In the genomic region with DNA sequence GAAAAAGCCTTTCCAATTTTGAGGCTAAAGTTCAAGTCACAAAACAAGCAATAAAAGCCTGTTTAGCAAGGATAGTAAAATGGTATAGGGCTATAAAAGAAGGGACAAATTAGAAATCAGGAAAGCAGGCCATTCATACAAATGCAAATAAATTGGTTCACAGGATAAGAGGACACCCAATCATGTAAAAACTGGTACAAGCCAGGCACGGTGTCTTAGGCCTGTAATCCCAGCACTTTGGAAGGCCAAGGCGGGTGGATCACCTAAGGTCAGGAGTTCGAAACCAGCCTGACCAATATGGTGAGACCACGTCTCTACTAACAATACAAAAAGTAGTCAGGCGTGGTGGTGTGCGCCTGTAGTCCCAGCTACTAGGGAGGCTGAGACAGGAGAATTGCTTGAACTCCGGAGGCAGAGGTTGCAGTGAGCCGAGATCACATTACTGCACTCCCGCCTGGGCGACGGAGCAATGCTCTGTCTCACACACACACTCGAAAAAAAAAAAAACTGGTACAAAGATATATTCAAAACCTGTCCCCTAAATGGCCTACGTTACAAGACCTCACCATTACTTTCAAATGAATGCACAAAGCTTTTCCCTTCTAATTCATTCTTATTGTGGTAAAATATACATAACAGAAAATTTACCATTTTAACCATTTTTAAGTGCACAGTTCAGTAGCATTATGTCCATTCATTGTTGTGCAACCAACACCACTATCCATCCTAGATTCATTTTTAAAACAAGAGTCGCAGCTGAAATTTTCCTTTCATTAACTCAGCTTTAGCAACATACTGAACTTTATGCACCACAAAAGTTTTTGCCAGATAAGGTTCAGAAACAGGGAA, we compare ENCODE assay signal across 8 cellular contexts. TPM values are rescaled to one million over a fixed set of nuclear protein-coding genes. Genes with fewer than 3 reads are reported as not detected.
DNase-seq lines count a peak whose midpoint lies in the region; ATAC-seq and TF ChIP-seq lines count a peak whose summit lies in the region.

No MANE protein-coding gene starts in this region.

- H4K20me1 ChIP-seq in DOHH2 (ENCODE audit: control insufficient read depth, insufficient read depth, low read depth, low read length), result no peaks in the 10 kb centered on the region; the same call in 1 of the 2 replicates

- no TSS peak for BruUV-seq in Panc1 (replicated peaks; lab: Mats Ljungman, UMichigan)

- H3K4me2 ChIP-seq in DOHH2 (ENCODE audit: low read length), result peak overlapping the region; percentile 66
- H3K4me2 ChIP-seq in parathyroid adenoma (ENCODE audit: low read length), result peak overlapping the region; percentile 90

- H3K4me3 ChIP-seq in DOHH2 (ENCODE audit: low read length) (peak overlapping the region; percentile 88), Panc1 (ENCODE audit: low read depth in 2 of 2, low read length in 2 of 2) (peak overlapping the region; percentile 95 to 96), esophagus (ENCODE audit: low read depth in 1 of 2, low read length in 2 of 2) (peak overlapping the region; percentile 89 to 98), parathyroid adenoma (ENCODE audit: low read depth, low read length) (peak overlapping the region; percentile 71)

- peaks cover 26% of the 10 kb centered on the region for H3K4me1 ChIP-seq in DOHH2 (ENCODE audit: control insufficient read depth, low read length)
- H3K4me1 ChIP-seq in Panc1 (ENCODE audit: control insufficient read depth, insufficient read depth, low read length), result peaks cover 5% of the 10 kb centered on the region; the same call in 1 of the 2 replicates
- H3K4me1 ChIP-seq in esophagus (ENCODE audit: control insufficient read depth in 2 of 2, insufficient read depth in 2 of 2, low read length in 1 of 2), result no peaks in the 10 kb centered on the region
- peaks cover 3% of the 10 kb centered on the region for H3K4me1 ChIP-seq in parathyroid adenoma

- peak overlapping the region; percentile 41 for H3K9ac ChIP-seq in parathyroid adenoma

- POLR2A ChIA-PET in Panc1 (lab: Charles Lee), result no interaction called here

- peaks cover 12% of the 10 kb centered on the region for H3K36me3 ChIP-seq in DOHH2 (ENCODE audit: control insufficient read depth, low read length)
- H3K36me3 ChIP-seq in Panc1 (ENCODE audit: control insufficient read depth, insufficient read depth, low read length), result peaks cover 2% of the 10 kb centered on the region
- H3K36me3 ChIP-seq in esophagus (ENCODE audit: control insufficient read depth in 2 of 2, insufficient read depth in 2 of 2, low read length in 1 of 2), result no peaks in the 10 kb centered on the region
- H3K36me3 ChIP-seq in parathyroid adenoma (ENCODE audit: control insufficient read depth, insufficient read depth, low read length), result no peaks in the 10 kb centered on the region

- H3K79me2 ChIP-seq in DOHH2 (ENCODE audit: control insufficient read depth, low read length) (peaks cover 36% of the 10 kb centered on the region), parathyroid adenoma (no peaks in the 10 kb centered on the region)

- H3K9me3 ChIP-seq in DOHH2 (ENCODE audit: control insufficient read depth, insufficient read depth, low read length) (no peaks in the 10 kb centered on the region), Panc1 (ENCODE audit: control insufficient read depth, insufficient read depth, low read depth, low read length) (no peaks in the 10 kb centered on the region), esophagus (ENCODE audit: control insufficient read depth in 2 of 2, insufficient read depth in 1 of 2, low read depth in 1 of 2, low read length in 1 of 2) (no peaks in the 10 kb centered on the region), parathyroid adenoma (ENCODE audit: control insufficient read depth, low read length) (no peaks in the 10 kb centered on the region)

- intact Hi-C loops in Panc1 (cut with micrococcal nuclease; ENCODE audit: unreplicated experiment), result loop anchor here (10.0 kb wide), 1 partner anchor 273 kb away; no protein-coding TSS in a partner anchor

- CTCF ChIA-PET in Panc1 (lab: Charles Lee), result no interaction called here

- in situ Hi-C loops in Panc1 (cut with HindIII; ENCODE audit: low pct_unique_long_range_greater_than_20kb, low sequenced_read_pairs), result no loop called here

- H3K27ac ChIP-seq in DOHH2 (ENCODE audit: low read depth, low read length) (no peak overlapping the region), Panc1 (ENCODE audit: low read length) (peak overlapping the region; percentile 97), esophagus (ENCODE audit: low read depth in 2 of 2, low read length in 1 of 2) (peak overlapping the region in 1 of 2 donors; percentile 88), parathyroid adenoma (peak overlapping the region; percentile 68)

- H3F3A ChIP-seq in DOHH2 (ENCODE audit: control insufficient read depth, insufficient read depth), result no peaks in the 10 kb centered on the region; the same call in 1 of the 2 replicates

- DNase-seq in Panc1 (ENCODE audit: low read depth, low spot score) (no peak), activated gamma-delta T cell treated with Interleukin-2 at 50 U/mL for 16 hours (no peak), NCI-H345 treated with DMSO at 0.1 percent for 48 hours (lab: John Stamatoyannopoulos, UW; ENCODE audit: unreplicated experiment) (no peak), mucosa of gallbladder (ENCODE audit: low spot score) (no peak)

- H2AFZ ChIP-seq in parathyroid adenoma, result peak overlapping the region; percentile 100

- ATAC-seq in Panc1 (no peak), GM18502 (IDR thresholded peaks at IDR 0.05; ENCODE audit: poor library complexity, unreplicated experiment) (no peak)

- WGBS in esophagus, 2 donors, result 84 to 92% methylated on average over 14 of the region's 14 CpGs

- H3K9me2 ChIP-seq in DOHH2 (replicated peaks; ENCODE audit: control insufficient read depth, low read length), result no peaks in the 10 kb centered on the region

- H3K27me3 ChIP-seq in DOHH2 (ENCODE audit: control insufficient read depth, low read length), result no peaks in the 10 kb centered on the region
- no peaks in the 10 kb centered on the region for H3K27me3 ChIP-seq in Panc1 (ENCODE audit: control insufficient read depth, insufficient read depth, low read length)
- no peaks in the 10 kb centered on the region for H3K27me3 ChIP-seq in esophagus (ENCODE audit: control insufficient read depth in 1 of 2, insufficient read depth in 2 of 2, low read length in 2 of 2)
- H3K27me3 ChIP-seq in parathyroid adenoma (ENCODE audit: control insufficient read depth, insufficient read depth, low read length), result no peaks in the 10 kb centered on the region

- TF ChIP-seq CTCF in DOHH2 (IDR thresholded peaks at IDR 0.05; ENCODE audit: low read depth, low read length, poor library complexity, severe bottlenecking), result no peak
- no peak for TF ChIP-seq CTCF in Panc1 (IDR thresholded peaks at IDR 0.05)
- TF ChIP-seq CTCF in parathyroid adenoma (IDR thresholded peaks at IDR 0.05), result no peak

RNA-seq across cellular contexts. Expression of gene FAM135A, which starts 1.1 kb away (rescaled TPM):
- total RNA-seq in Panc1 (2021; ENCODE audit: unreplicated experiment) (31.5 TPM), mucosa of gallbladder (31.6 TPM)
- polyA plus RNA-seq in Panc1 (2012; ENCODE audit: insufficient read length), result 12.2 TPM
- polyA plus RNA-seq in esophagus, result 10 to 100 TPM; 40.9 to 46.6 TPM
